In genomic region chr1:29524285-29525065, GRCh38 we compare ENCODE assay signal across 13 cellular contexts.
"Had no signal": no experiment of that assay in that cellular context is flagged by ENCODE, and none has a peak within 500 bp of the region (broad histone marks: within the 10 kb centered on the region; RNA-seq: fewer than 3 reads in every experiment).

No MANE protein-coding gene starts in this region.

- H3K27ac Mint-ChIP-seq: activated naive CD4-positive, alpha-beta T cell treated with anti-CD3 and anti-CD28 coated beads for 36 hours; activated T-helper 1 cell treated with anti-CD3 and anti-CD28 coated beads, Interleukin-12 subunit alpha, Interleukin-12 subunit beta, Interleukin-2, Interleukin-4 antibody, amounts not matched to agents 30 ng/mL and 10 ng/mL and 1 ng/mL, durations not matched to agents 14 hours and 24 hours and 36 hours; effector memory CD8-positive, alpha-beta T cell; nephron; T-helper 2 cell treated with Interferon-gamma antibody and Interleukin-4, amounts not matched to agents 5 μg/mL and 100 μg/mL, for 36 hours had no signal

- H3K4me2 ChIP-seq: hepatocyte had no signal

- H3K9me3 ChIP-seq: SJSA1 had no signal

- H3K36me3 ChIP-seq: lower lobe of right lung, SJSA1, tibial artery had no signal

- DNase-seq: activated naive CD4-positive, alpha-beta T cell treated with anti-CD3 and anti-CD28 coated beads for 36 hours; caudate nucleus; effector memory CD8-positive, alpha-beta T cell; lower lobe of right lung; stimulated activated CD4-positive, alpha-beta T cell treated with anti-CD3 and anti-CD28 coated beads, Interleukin-15, amount 100 ng/mL, for 24 hours; stimulated activated CD4-positive, alpha-beta T cell treated with anti-CD3 and anti-CD28 coated beads, Interleukin-4, amount 100 ng/mL, for 24 hours; SW 1271 had no signal

- H3K4me3 ChIP-seq: hepatocyte, lower lobe of right lung, SJSA1, tibial artery had no signal

- H3K27ac ChIP-seq: hepatocyte, lower lobe of right lung, SJSA1, tibial artery had no signal

- H3K4me1 ChIP-seq: lower lobe of right lung, SJSA1, tibial artery had no signal

- H2AFZ ChIP-seq: hepatocyte had no signal

- H3K4me3 Mint-ChIP-seq: activated naive CD4-positive, alpha-beta T cell treated with anti-CD3 and anti-CD28 coated beads for 36 hours; activated T-helper 1 cell treated with anti-CD3 and anti-CD28 coated beads, Interleukin-12 subunit alpha, Interleukin-12 subunit beta, Interleukin-2, Interleukin-4 antibody, amounts not matched to agents 30 ng/mL and 10 ng/mL and 1 ng/mL, durations not matched to agents 14 hours and 24 hours and 36 hours; effector memory CD8-positive, alpha-beta T cell; nephron; T-helper 2 cell treated with Interferon-gamma antibody and Interleukin-4, amounts not matched to agents 5 μg/mL and 100 μg/mL, for 36 hours had no signal

- H3K27me3 ChIP-seq: SJSA1 had no signal
